12 cellular contexts compared by ENCODE assay signal in genomic region chr15:25905140-25905539, GRCh38. TPM values are rescaled to one million over a fixed set of nuclear protein-coding genes. Genes with fewer than 3 reads are reported as not detected.
DNase-seq lines count a peak whose midpoint lies in the region; ATAC-seq and TF ChIP-seq lines count a peak whose summit lies in the region.
"Had no signal": no experiment of that assay in that cellular context is flagged by ENCODE, and none has a peak within 500 bp of the region (broad histone marks: within the 10 kb centered on the region; RNA-seq: fewer than 3 reads in every experiment).

No MANE protein-coding gene starts in this region.

- peak; percentile 72 for DNase-seq in activated CD4-positive, alpha-beta T cell treated with anti-CD3 and anti-CD28 coated beads for 36 hours
- no peak for DNase-seq in activated CD4-positive, alpha-beta T cell treated with anti-CD3 and anti-CD28 coated beads, Interleukin-2, amount 50 U/mL, for 1 hour
- peak; percentile 82 for DNase-seq in SKM-1 treated with dmso at 0.1 percent for 144 hours (lab: John Stamatoyannopoulos, UW; ENCODE audit: unreplicated experiment)
- DNase-seq in fibroblast of villous mesenchyme (ENCODE audit: low read depth) = peak; percentile 4
- peak; percentile 8 to 36 (median 20) for DNase-seq in stimulated activated CD4-positive, alpha-beta T cell treated with anti-CD3 and anti-CD28 coated beads, TNF-alpha, amount 100 ng/mL, for 48 hours (ENCODE audit: low read depth in 3 of 3)
- no peak for DNase-seq in NCI-H128 (lab: John Stamatoyannopoulos, UW; ENCODE audit: unreplicated experiment)
- DNase-seq in immature natural killer cell = no peak
- DNase-seq: NCI-H2171, pancreas, testis had no signal

- H3K27ac Mint-ChIP-seq in activated CD4-positive, alpha-beta T cell treated with anti-CD3 and anti-CD28 coated beads for 36 hours = peak overlapping the region; percentile 74
- H3K27ac Mint-ChIP-seq in immature natural killer cell = no peak overlapping the region
- H3K27ac Mint-ChIP-seq: B cell had no signal

- intact Hi-C loops in activated CD4-positive, alpha-beta T cell treated with anti-CD3 and anti-CD28 coated beads for 36 hours (cut with DNase I, micrococcal nuclease) = loop anchor here in 1 of 2 experiments (1.0 to 2.0 kb wide), 3 partner anchors 28 to 115 kb away; no protein-coding TSS in a partner anchor

- H3K9me3 Mint-ChIP-seq in activated CD4-positive, alpha-beta T cell treated with anti-CD3 and anti-CD28 coated beads for 36 hours (ENCODE audit: low read depth) = no peaks in the 10 kb centered on the region
- no peaks in the 10 kb centered on the region for H3K9me3 Mint-ChIP-seq in immature natural killer cell

- no peaks in the 10 kb centered on the region for H3K36me3 Mint-ChIP-seq in activated CD4-positive, alpha-beta T cell treated with anti-CD3 and anti-CD28 coated beads for 36 hours (ENCODE audit: low read depth)
- no peaks in the 10 kb centered on the region for H3K36me3 Mint-ChIP-seq in immature natural killer cell

- H3K4me3 ChIP-seq in fibroblast of villous mesenchyme (ENCODE audit: low read depth, low read length) = no peak overlapping the region
- H3K4me3 ChIP-seq: pancreas, testis had no signal

- peak; percentile 94 for ATAC-seq in activated CD4-positive, alpha-beta T cell treated with anti-CD3 and anti-CD28 coated beads for 36 hours
- no peak for ATAC-seq in HG02588 (IDR thresholded peaks at IDR 0.05; ENCODE audit: unreplicated experiment)

- TF ChIP-seq CTCF in fibroblast of villous mesenchyme (IDR thresholded peaks at IDR 0.05; ENCODE audit: insufficient read depth, low read depth, low read length) = no peak

- CTCF ChIA-PET in activated CD4-positive, alpha-beta T cell treated with anti-CD3 and anti-CD28 coated beads for 36 hours (lab: Charles Lee) = interaction anchor here (0.7 kb wide), 1 partner anchor 141 kb away, joined by 3 read pairs; no protein-coding TSS in a partner anchor

- peaks cover 16% of the 10 kb centered on the region for H3K4me1 Mint-ChIP-seq in activated CD4-positive, alpha-beta T cell treated with anti-CD3 and anti-CD28 coated beads for 36 hours
- H3K4me1 Mint-ChIP-seq in immature natural killer cell = peaks cover 18 to 24% of the 10 kb centered on the region in 2 donors
- H3K4me1 Mint-ChIP-seq: B cell had no signal

- POLR2A ChIA-PET in activated CD4-positive, alpha-beta T cell treated with anti-CD3 and anti-CD28 coated beads for 36 hours (lab: Charles Lee) = no interaction called here

- H3K4me3 Mint-ChIP-seq in activated CD4-positive, alpha-beta T cell treated with anti-CD3 and anti-CD28 coated beads for 36 hours = no peak overlapping the region
- H3K4me3 Mint-ChIP-seq in immature natural killer cell = no peak overlapping the region
- H3K4me3 Mint-ChIP-seq: B cell had no signal

- no peaks in the 10 kb centered on the region for H3K27me3 Mint-ChIP-seq in activated CD4-positive, alpha-beta T cell treated with anti-CD3 and anti-CD28 coated beads for 36 hours
- H3K27me3 Mint-ChIP-seq in immature natural killer cell (ENCODE audit: low read depth in 3 of 3) = peaks cover 1 to 5% (median 4%) of the 10 kb centered on the region in 3 donors

RNA-seq across cellular contexts. Expression of gene ATP10A, which starts 42.0 kb away (rescaled TPM):
- 10 to 100 TPM; 20.5 to 22.4 TPM for total RNA-seq in activated CD4-positive, alpha-beta T cell treated with anti-CD3 and anti-CD28 coated beads for 36 hours
- total RNA-seq in fibroblast of villous mesenchyme = 1.3 and 4.2 TPM in 2 replicates
- 10 to 100 TPM in 1 of 3 donors, 1 to 10 TPM in 2; 2.4 to 17.4 (median 7.3) TPM for polyA plus RNA-seq in immature natural killer cell

Comparison
In these comparisons a context has a peak if more than half of its experiments do, and no peak if none do; other contexts are left out.
1. DNase-seq: peak in activated CD4-positive, alpha-beta T cell treated with anti-CD3 and anti-CD28 coated beads for 36 hours (single experiment), SKM-1 treated with dmso at 0.1 percent for 144 hours (single experiment), fibroblast of villous mesenchyme (single experiment) and stimulated activated CD4-positive, alpha-beta T cell treated with anti-CD3 and anti-CD28 coated beads, TNF-alpha, amount 100 ng/mL, for 48 hours (3 of 3); none in activated CD4-positive, alpha-beta T cell treated with anti-CD3 and anti-CD28 coated beads, Interleukin-2, amount 50 U/mL, for 1 hour (single experiment), NCI-H128 (single experiment) and immature natural killer cell (0 of 3).